ENCODE assay signal across 8 cellular contexts in genomic region chr11:64876226-64876750, GRCh38. TPM values are rescaled to one million over a fixed set of nuclear protein-coding genes. Genes with fewer than 3 reads are reported as not detected.
DNase-seq lines count a peak whose midpoint lies in the region; ATAC-seq and TF ChIP-seq lines count a peak whose summit lies in the region.

No MANE protein-coding gene starts in this region.

- CTCF ChIA-PET in mammary epithelial cell (lab: Charles Lee; ENCODE audit: low non-redundant PET): interaction anchor here (0.7 kb wide), 1 partner anchor 32 kb away, joined by 3 read pairs; the partner anchor contains the start of gene CDC42BPG

- 30% methylated on average over 12 of the region's 12 CpGs for WGBS in mammary epithelial cell (ENCODE audit: low coverage, missing lambda C conversion rate)
- 37% methylated on average over 12 of the region's 12 CpGs for WGBS in urinary bladder

- H3K4me2 ChIP-seq in mammary epithelial cell (ENCODE audit: insufficient read depth, low read depth, low read length): peak overlapping the region; percentile 87

- H3K27ac ChIP-seq in right atrium auricular region (peak overlapping the region; percentile 89 to 90), mammary epithelial cell (ENCODE audit: insufficient read depth, low read depth, low read length) (peak overlapping the region; percentile 46), mucosa of rectum (ENCODE audit: low read depth in 2 of 2, low read length in 2 of 2) (peak overlapping the region; percentile 84 to 94), urinary bladder (ENCODE audit: low read depth) (no peak overlapping the region)

- H3K27me3 ChIP-seq in right atrium auricular region (no peaks in the 10 kb centered on the region), mammary epithelial cell (ENCODE audit: insufficient read depth, low read length) (no peaks in the 10 kb centered on the region), mucosa of rectum (ENCODE audit: control insufficient read depth in 2 of 2, insufficient read depth in 2 of 2, low read length in 2 of 2) (no peaks in the 10 kb centered on the region)

- in situ Hi-C loops in mammary epithelial cell (cut with MboI; ENCODE audit: low sequenced_read_pairs in 2 of 2): no loop called here

- intact Hi-C loops in cardiac septum (cut with DNase I): loop anchor here (2.0 kb wide), 1 partner anchor 21 kb away; no protein-coding TSS in a partner anchor
- intact Hi-C loops in mammary epithelial cell (cut with micrococcal nuclease): loop anchor here (1.0 to 2.0 kb wide), 2 partner anchors 8 to 97 kb away; partner anchors contain the start of gene SF1

- no peaks in the 10 kb centered on the region for H4K20me1 ChIP-seq in mammary epithelial cell (ENCODE audit: insufficient read depth, low read length)

- H3K79me2 ChIP-seq in mammary epithelial cell (ENCODE audit: insufficient read depth, low read length): peaks cover 66% of the 10 kb centered on the region

- no TSS peak for BruUV-seq in mammary epithelial cell (replicated peaks; lab: Mats Ljungman, UMichigan)

- TF ChIP-seq CTCF in right atrium auricular region (IDR thresholded peaks at IDR 0.05) (no peak), mammary epithelial cell (conservative IDR thresholded peaks at IDR 0.05 in 1 of 2, IDR thresholded peaks at IDR 0.05 in 1 of 2; ENCODE audit: extremely low read depth in 1 of 2, insufficient read depth in 1 of 2, low read depth in 1 of 2, low read length in 2 of 2) (no peak)

- H2AFZ ChIP-seq in mammary epithelial cell (ENCODE audit: low read depth, low read length): no peak overlapping the region

- H3K9ac ChIP-seq in mammary epithelial cell (ENCODE audit: insufficient read depth, low read length) (peak overlapping the region; percentile 72), mucosa of rectum (ENCODE audit: low read depth in 1 of 2, low read length in 2 of 2) (peak overlapping the region; percentile 96)

- no peaks in the 10 kb centered on the region for H3K9me3 ChIP-seq in right atrium auricular region
- no peaks in the 10 kb centered on the region for H3K9me3 ChIP-seq in mammary epithelial cell (replicated peaks; ENCODE audit: insufficient read depth, low read length)
- H3K9me3 ChIP-seq in mucosa of rectum (ENCODE audit: control insufficient read depth in 2 of 2, low read length in 2 of 2): no peaks in the 10 kb centered on the region

- H3K36me3 ChIP-seq in right atrium auricular region (peaks cover 30% of the 10 kb centered on the region), mammary epithelial cell (ENCODE audit: insufficient read depth, low read length) (peaks cover 15% of the 10 kb centered on the region), mucosa of rectum (ENCODE audit: control insufficient read depth in 2 of 2, insufficient read depth in 2 of 2, low read length in 2 of 2) (peaks cover 15 to 24% of the 10 kb centered on the region in 2 donors), urinary bladder (ENCODE audit: insufficient read depth) (no peaks in the 10 kb centered on the region)

- H3K4me3 ChIP-seq in right atrium auricular region (peak overlapping the region; percentile 84 to 87), mammary epithelial cell (replicated peaks in 1 of 3; ENCODE audit: insufficient read depth in 1 of 3, low read depth in 2 of 3, low read length in 3 of 3) (peak overlapping the region; percentile 64 to 99 (median 99)), mucosa of rectum (ENCODE audit: low read length in 2 of 2) (peak overlapping the region; percentile 97 to 99), urinary bladder (ENCODE audit: low read depth, low read length) (peak overlapping the region; percentile 72)

- H3K4me1 ChIP-seq in right atrium auricular region (peaks cover 0 to 83% of the 10 kb centered on the region in 2 donors), mammary epithelial cell (ENCODE audit: insufficient read depth, low read length) (peaks cover 33% of the 10 kb centered on the region), mucosa of rectum (ENCODE audit: control insufficient read depth in 2 of 2, insufficient read depth in 2 of 2, low read length in 2 of 2) (peaks cover 62 to 70% of the 10 kb centered on the region in 2 donors), urinary bladder (ENCODE audit: insufficient read depth) (no peaks in the 10 kb centered on the region)

- DNase-seq in right atrium auricular region (ENCODE audit: low spot score): no peak
- no peak for DNase-seq in cardiac septum (ENCODE audit: low spot score)
- no peak for DNase-seq in mammary epithelial cell
- no peak for DNase-seq in EL
- DNase-seq in Kasumi-1 (lab: John Stamatoyannopoulos, UW): no peak

- ATAC-seq in GM21423 (IDR thresholded peaks at IDR 0.05; ENCODE audit: unreplicated experiment): no peak

- dilution Hi-C loops in mammary epithelial cell (cut with HindIII; ENCODE audit: low sequenced_read_pairs): no loop called here

RNA-seq across cellular contexts. Expression of gene EHD1, which starts 2.1 kb away (rescaled TPM):
- total RNA-seq in right atrium auricular region (10 to 100 TPM; 29.5 to 34.1 TPM), cardiac septum (50.9 TPM), mammary epithelial cell (100 to 1,000 TPM in 1 of 2 donors, 10 to 100 TPM in 1; 71.2 to 172 TPM), urinary bladder (31.3 TPM)
- polyA plus RNA-seq in mammary epithelial cell (219 TPM), urinary bladder (50.5 TPM)
- polyA minus RNA-seq in mammary epithelial cell: 255 TPM

RNA-seq across cellular contexts. Expression of gene CDC42BPG, which starts 31.8 kb away (rescaled TPM):
- 1 to 10 TPM in 1 of 2 donors, under 1 TPM in 1; 0.33 to 1.0 TPM for total RNA-seq in right atrium auricular region
- 1.2 TPM for total RNA-seq in cardiac septum
- 10 to 100 TPM; 10.5 to 18.7 TPM for total RNA-seq in mammary epithelial cell
- 3.7 TPM for polyA plus RNA-seq in mammary epithelial cell
- 8.1 TPM for polyA minus RNA-seq in mammary epithelial cell
- 4.3 TPM for total RNA-seq in urinary bladder
- 3.2 TPM for polyA plus RNA-seq in urinary bladder

RNA-seq across cellular contexts. Expression of gene ATG2A, which starts 40.7 kb away (rescaled TPM):
- total RNA-seq in right atrium auricular region (10 to 100 TPM; 16.0 to 24.1 TPM), cardiac septum (14.6 TPM), mammary epithelial cell (10 to 100 TPM; 20.7 to 21.0 TPM), urinary bladder (7.6 TPM)
- polyA plus RNA-seq in mammary epithelial cell (7.0 TPM), urinary bladder (21.4 TPM)
- 9.8 TPM for polyA minus RNA-seq in mammary epithelial cell

RNA-seq across cellular contexts. Expression of gene PPP2R5B, which starts 48.2 kb away (rescaled TPM):
- total RNA-seq in right atrium auricular region: 10 to 100 TPM; 21.5 to 23.0 TPM
- total RNA-seq in cardiac septum: 24.9 TPM
- total RNA-seq in mammary epithelial cell: 10 to 100 TPM; 13.8 to 32.7 TPM
- 11.4 TPM for polyA plus RNA-seq in mammary epithelial cell
- polyA minus RNA-seq in mammary epithelial cell: 14.2 TPM
- 7.3 TPM for total RNA-seq in urinary bladder
- 22.1 TPM for polyA plus RNA-seq in urinary bladder

RNA-seq across cellular contexts. Expression of gene GPHA2, which starts 59.4 kb away (rescaled TPM):
- total RNA-seq in right atrium auricular region: not detected
- total RNA-seq in cardiac septum: not detected
- not detected for total RNA-seq in mammary epithelial cell
- polyA plus RNA-seq in mammary epithelial cell: not detected
- polyA minus RNA-seq in mammary epithelial cell: not detected
- total RNA-seq in urinary bladder: not detected
- not detected for polyA plus RNA-seq in urinary bladder
